In genomic region chr9:136437430-136437829, GRCh38 we compare ENCODE assay signal across 9 cellular contexts. TPM values are rescaled to one million over a fixed set of nuclear protein-coding genes. Genes with fewer than 3 reads are reported as not detected.
DNase-seq lines count a peak whose midpoint lies in the region; ATAC-seq and TF ChIP-seq lines count a peak whose summit lies in the region.
"Had no signal": no experiment of that assay in that cellular context is flagged by ENCODE, and none has a peak within 500 bp of the region (broad histone marks: within the 10 kb centered on the region; RNA-seq: fewer than 3 reads in every experiment).

No MANE protein-coding gene starts in this region.

- H3K9me3 ChIP-seq in iPS-15b (ENCODE audit: control insufficient read depth, insufficient read depth, low read length), result no peaks in the 10 kb centered on the region

- H3K4me3 Mint-ChIP-seq in activated CD4-positive, alpha-beta T cell treated with anti-CD3 and anti-CD28 coated beads, Interleukin-2, amount 10 ng/mL, durations not matched to agents 7 days and 5 days, result peak overlapping the region; percentile 82
- H3K4me3 Mint-ChIP-seq in activated B cell treated with CpG ODN at 0.5 μM for 24 hours, result peak overlapping the region; percentile 84
- peak overlapping the region; percentile 85 to 86 for H3K4me3 Mint-ChIP-seq in stimulated activated naive B cell treated with anti-CD40 and anti-IgM and Interleukin-4, amounts not matched to agents 10 μg/mL and 1 μg/mL and 100 μg/mL, for 72 hours

- no peaks in the 10 kb centered on the region for H3K4me1 ChIP-seq in iPS-15b (ENCODE audit: control insufficient read depth, insufficient read depth, low read length)

- no peak overlapping the region for H3K9ac ChIP-seq in iPS-15b (ENCODE audit: low read depth, low read length)

- no peaks in the 10 kb centered on the region for H3K27me3 Mint-ChIP-seq in activated CD4-positive, alpha-beta T cell treated with anti-CD3 and anti-CD28 coated beads, Interleukin-2, amount 10 ng/mL, durations not matched to agents 7 days and 5 days
- H3K27me3 Mint-ChIP-seq in activated B cell treated with CpG ODN at 0.5 μM for 24 hours, result no peaks in the 10 kb centered on the region
- no peaks in the 10 kb centered on the region for H3K27me3 Mint-ChIP-seq in stimulated activated naive B cell treated with anti-CD40 and anti-IgM and Interleukin-4, amounts not matched to agents 10 μg/mL and 1 μg/mL and 100 μg/mL, for 72 hours

- ATAC-seq in activated B cell treated with CpG ODN at 0.5 μM for 24 hours (ENCODE audit: low read depth), result no peak
- ATAC-seq in stimulated activated naive B cell treated with anti-CD40 and anti-IgM and Interleukin-4, amounts not matched to agents 10 μg/mL and 1 μg/mL and 100 μg/mL, for 72 hours (replicated peaks), result no peak

- peak overlapping the region; percentile 13 for H3K4me3 ChIP-seq in iPS-15b (ENCODE audit: low read depth, low read length)

- H3K27me3 ChIP-seq in iPS-15b (ENCODE audit: control insufficient read depth, insufficient read depth, low read length), result no peaks in the 10 kb centered on the region

- H3K36me3 ChIP-seq in iPS-15b (ENCODE audit: control insufficient read depth, insufficient read depth, low read length), result peaks cover 21% of the 10 kb centered on the region

- peaks cover 26% of the 10 kb centered on the region for H3K4me1 Mint-ChIP-seq in activated CD4-positive, alpha-beta T cell treated with anti-CD3 and anti-CD28 coated beads, Interleukin-2, amount 10 ng/mL, durations not matched to agents 7 days and 5 days
- peaks cover 26% of the 10 kb centered on the region for H3K4me1 Mint-ChIP-seq in activated B cell treated with CpG ODN at 0.5 μM for 24 hours
- H3K4me1 Mint-ChIP-seq in stimulated activated naive B cell treated with anti-CD40 and anti-IgM and Interleukin-4, amounts not matched to agents 10 μg/mL and 1 μg/mL and 100 μg/mL, for 72 hours, result peaks cover 29 to 30% of the 10 kb centered on the region in 2 donors

- CTCF ChIA-PET in activated CD4-positive, alpha-beta T cell treated with anti-CD3 and anti-CD28 coated beads, Interleukin-2, amount 10 ng/mL, durations not matched to agents 7 days and 5 days (lab: Charles Lee), result interaction anchor here (1.4 kb wide), 1 partner anchor 13 kb away, joined by 4 read pairs; no protein-coding TSS in a partner anchor
- CTCF ChIA-PET in activated B cell treated with CpG ODN at 0.5 μM for 24 hours (lab: Charles Lee), result no interaction called here

- DNase-seq in activated CD4-positive, alpha-beta T cell treated with anti-CD3 and anti-CD28 coated beads, Interleukin-2, amount 10 ng/mL, durations not matched to agents 7 days and 5 days, result no peak
- no peak for DNase-seq in activated CD4-positive, alpha-beta T cell treated with anti-CD3 and anti-CD28 coated beads, Interleukin-2, amount 50 U/mL, for 48 hours
- DNase-seq in activated B cell treated with CpG ODN at 0.5 μM for 24 hours (no peak), putamen (ENCODE audit: low spot score) (no peak), HPDE6-E6E7 (ENCODE audit: extremely low spot score) (no peak)
- no peak for DNase-seq in stimulated activated naive B cell treated with anti-CD40 and anti-IgM and Interleukin-4, amounts not matched to agents 10 μg/mL and 1 μg/mL and 100 μg/mL, for 72 hours
- DNase-seq in activated CD8-positive, alpha-beta memory T cell treated with anti-CD3 and anti-CD28 coated beads, Interleukin-2, amount 50 U/mL, for 4 hours, result no peak

- H3K9me3 Mint-ChIP-seq in activated CD4-positive, alpha-beta T cell treated with anti-CD3 and anti-CD28 coated beads, Interleukin-2, amount 10 ng/mL, durations not matched to agents 7 days and 5 days, result no peaks in the 10 kb centered on the region
- H3K9me3 Mint-ChIP-seq in activated B cell treated with CpG ODN at 0.5 μM for 24 hours, result no peaks in the 10 kb centered on the region
- H3K9me3 Mint-ChIP-seq in stimulated activated naive B cell treated with anti-CD40 and anti-IgM and Interleukin-4, amounts not matched to agents 10 μg/mL and 1 μg/mL and 100 μg/mL, for 72 hours, result no peaks in the 10 kb centered on the region
- H3K9me3 Mint-ChIP-seq: CD14-positive monocyte had no signal

- H3K27ac Mint-ChIP-seq in activated CD4-positive, alpha-beta T cell treated with anti-CD3 and anti-CD28 coated beads, Interleukin-2, amount 10 ng/mL, durations not matched to agents 7 days and 5 days, result peak overlapping the region; percentile 13
- H3K27ac Mint-ChIP-seq in activated B cell treated with CpG ODN at 0.5 μM for 24 hours, result no peak overlapping the region
- H3K27ac Mint-ChIP-seq in stimulated activated naive B cell treated with anti-CD40 and anti-IgM and Interleukin-4, amounts not matched to agents 10 μg/mL and 1 μg/mL and 100 μg/mL, for 72 hours, result peak overlapping the region; percentile 73

- no peak for TF ChIP-seq CTCF in activated B cell treated with CpG ODN at 0.5 μM for 24 hours (IDR thresholded peaks at IDR 0.05)

- POLR2A ChIA-PET in activated CD4-positive, alpha-beta T cell treated with anti-CD3 and anti-CD28 coated beads, Interleukin-2, amount 10 ng/mL, durations not matched to agents 7 days and 5 days (lab: Charles Lee), result no interaction called here
- POLR2A ChIA-PET in activated B cell treated with CpG ODN at 0.5 μM for 24 hours (lab: Charles Lee), result no interaction called here

- intact Hi-C loops in activated B cell treated with CpG ODN at 0.5 μM for 24 hours (cut with micrococcal nuclease), result no loop called here

- peaks cover 3% of the 10 kb centered on the region for H3K36me3 Mint-ChIP-seq in activated CD4-positive, alpha-beta T cell treated with anti-CD3 and anti-CD28 coated beads, Interleukin-2, amount 10 ng/mL, durations not matched to agents 7 days and 5 days (ENCODE audit: low read depth)
- peaks cover 36% of the 10 kb centered on the region for H3K36me3 Mint-ChIP-seq in activated B cell treated with CpG ODN at 0.5 μM for 24 hours (ENCODE audit: low read depth)
- H3K36me3 Mint-ChIP-seq in stimulated activated naive B cell treated with anti-CD40 and anti-IgM and Interleukin-4, amounts not matched to agents 10 μg/mL and 1 μg/mL and 100 μg/mL, for 72 hours, result peaks cover 24 to 29% of the 10 kb centered on the region in 2 donors

RNA-seq across cellular contexts. Expression of gene INPP5E, which starts 2.2 kb away (rescaled TPM):
- total RNA-seq in activated CD4-positive, alpha-beta T cell treated with anti-CD3 and anti-CD28 coated beads, Interleukin-2, amount 10 ng/mL, durations not matched to agents 7 days and 5 days, result 10 to 100 TPM; 16.5 to 18.5 TPM
- total RNA-seq in activated B cell treated with CpG ODN at 0.5 μM for 24 hours, result 22.8 and 26.6 TPM in 2 replicates

RNA-seq across cellular contexts. Expression of gene PMPCA, which starts 27.0 kb away (rescaled TPM):
- 10 to 100 TPM; 52.9 to 58.8 TPM for total RNA-seq in activated CD4-positive, alpha-beta T cell treated with anti-CD3 and anti-CD28 coated beads, Interleukin-2, amount 10 ng/mL, durations not matched to agents 7 days and 5 days
- total RNA-seq in activated B cell treated with CpG ODN at 0.5 μM for 24 hours, result 67.2 and 75.3 TPM in 2 replicates

RNA-seq across cellular contexts. Expression of gene ENTR1, which starts 27.0 kb away (rescaled TPM):
- total RNA-seq in activated CD4-positive, alpha-beta T cell treated with anti-CD3 and anti-CD28 coated beads, Interleukin-2, amount 10 ng/mL, durations not matched to agents 7 days and 5 days, result 10 to 100 TPM; 59.2 to 62.3 TPM
- 89.4 and 101 TPM in 2 replicates for total RNA-seq in activated B cell treated with CpG ODN at 0.5 μM for 24 hours

RNA-seq across cellular contexts. Expression of gene SNAPC4, which starts 37.5 kb away (rescaled TPM):
- 10 to 100 TPM in 1 of 2 experiments, 1 to 10 TPM in 1; 9.4 to 10.8 TPM for total RNA-seq in activated CD4-positive, alpha-beta T cell treated with anti-CD3 and anti-CD28 coated beads, Interleukin-2, amount 10 ng/mL, durations not matched to agents 7 days and 5 days
- 20.0 and 22.2 TPM in 2 replicates for total RNA-seq in activated B cell treated with CpG ODN at 0.5 μM for 24 hours

RNA-seq across cellular contexts. Expression of gene SEC16A, which starts 45.4 kb away (rescaled TPM):
- 10 to 100 TPM; 72.1 to 74.5 TPM for total RNA-seq in activated CD4-positive, alpha-beta T cell treated with anti-CD3 and anti-CD28 coated beads, Interleukin-2, amount 10 ng/mL, durations not matched to agents 7 days and 5 days
- total RNA-seq in activated B cell treated with CpG ODN at 0.5 μM for 24 hours, result 74.0 and 78.8 TPM in 2 replicates
